In the genomic region with DNA sequence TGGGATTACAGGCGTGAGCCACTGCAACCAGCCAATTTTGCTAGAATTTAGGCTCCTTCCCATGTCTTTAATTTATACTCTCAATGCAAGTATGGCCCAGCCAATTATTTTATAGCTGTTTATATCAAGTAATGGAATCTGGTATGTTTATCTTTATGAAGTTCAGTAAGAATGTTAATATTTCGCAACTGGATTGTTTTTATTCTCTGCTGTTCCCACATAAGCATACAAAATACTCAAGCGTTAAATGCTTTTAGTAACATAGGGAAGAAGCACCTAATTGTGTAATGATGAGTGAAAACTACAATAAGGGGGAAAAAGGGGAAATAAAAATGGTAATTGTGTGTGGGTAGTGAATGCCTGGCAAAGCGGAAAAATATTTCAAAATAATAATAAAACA, we compare ENCODE assay signal across 1 cellular context.
TF ChIP-seq lines count a peak whose summit lies in the region.

No MANE protein-coding gene starts in this region.

TF ChIP-seq in GM23338, 12 proteins besides CTCF, POLR2A, EP300 and RAD21:
- TF ChIP-seq ZNF331 (CRISPR knock-in tag; IDR thresholded peaks at IDR 0.05; ENCODE audit: low read depth), result no peak
- TF ChIP-seq JUNB (IDR thresholded peaks at IDR 0.05; ENCODE audit: unreplicated experiment), result no peak
- no peak for TF ChIP-seq POLR2AphosphoS5 (IDR thresholded peaks at IDR 0.05; ENCODE audit: low read depth)
- no peak for TF ChIP-seq STAT1 (IDR thresholded peaks at IDR 0.05; ENCODE audit: unreplicated experiment)
- TF ChIP-seq REST (IDR thresholded peaks at IDR 0.05; ENCODE audit: unreplicated experiment), result no peak
- TF ChIP-seq NANOG (IDR thresholded peaks at IDR 0.05; ENCODE audit: borderline replicate concordance), result no peak
- no peak for TF ChIP-seq EZH2 (IDR thresholded peaks at IDR 0.05; ENCODE audit: low read depth, unreplicated experiment)
- no peak for TF ChIP-seq ZNF114 (CRISPR knock-in tag; IDR thresholded peaks at IDR 0.05)
- no peak for TF ChIP-seq ETS1 (IDR thresholded peaks at IDR 0.05)
- no peak for TF ChIP-seq EZH2phosphoT487 (IDR thresholded peaks at IDR 0.05; ENCODE audit: unreplicated experiment)
- TF ChIP-seq, protein P1, sequence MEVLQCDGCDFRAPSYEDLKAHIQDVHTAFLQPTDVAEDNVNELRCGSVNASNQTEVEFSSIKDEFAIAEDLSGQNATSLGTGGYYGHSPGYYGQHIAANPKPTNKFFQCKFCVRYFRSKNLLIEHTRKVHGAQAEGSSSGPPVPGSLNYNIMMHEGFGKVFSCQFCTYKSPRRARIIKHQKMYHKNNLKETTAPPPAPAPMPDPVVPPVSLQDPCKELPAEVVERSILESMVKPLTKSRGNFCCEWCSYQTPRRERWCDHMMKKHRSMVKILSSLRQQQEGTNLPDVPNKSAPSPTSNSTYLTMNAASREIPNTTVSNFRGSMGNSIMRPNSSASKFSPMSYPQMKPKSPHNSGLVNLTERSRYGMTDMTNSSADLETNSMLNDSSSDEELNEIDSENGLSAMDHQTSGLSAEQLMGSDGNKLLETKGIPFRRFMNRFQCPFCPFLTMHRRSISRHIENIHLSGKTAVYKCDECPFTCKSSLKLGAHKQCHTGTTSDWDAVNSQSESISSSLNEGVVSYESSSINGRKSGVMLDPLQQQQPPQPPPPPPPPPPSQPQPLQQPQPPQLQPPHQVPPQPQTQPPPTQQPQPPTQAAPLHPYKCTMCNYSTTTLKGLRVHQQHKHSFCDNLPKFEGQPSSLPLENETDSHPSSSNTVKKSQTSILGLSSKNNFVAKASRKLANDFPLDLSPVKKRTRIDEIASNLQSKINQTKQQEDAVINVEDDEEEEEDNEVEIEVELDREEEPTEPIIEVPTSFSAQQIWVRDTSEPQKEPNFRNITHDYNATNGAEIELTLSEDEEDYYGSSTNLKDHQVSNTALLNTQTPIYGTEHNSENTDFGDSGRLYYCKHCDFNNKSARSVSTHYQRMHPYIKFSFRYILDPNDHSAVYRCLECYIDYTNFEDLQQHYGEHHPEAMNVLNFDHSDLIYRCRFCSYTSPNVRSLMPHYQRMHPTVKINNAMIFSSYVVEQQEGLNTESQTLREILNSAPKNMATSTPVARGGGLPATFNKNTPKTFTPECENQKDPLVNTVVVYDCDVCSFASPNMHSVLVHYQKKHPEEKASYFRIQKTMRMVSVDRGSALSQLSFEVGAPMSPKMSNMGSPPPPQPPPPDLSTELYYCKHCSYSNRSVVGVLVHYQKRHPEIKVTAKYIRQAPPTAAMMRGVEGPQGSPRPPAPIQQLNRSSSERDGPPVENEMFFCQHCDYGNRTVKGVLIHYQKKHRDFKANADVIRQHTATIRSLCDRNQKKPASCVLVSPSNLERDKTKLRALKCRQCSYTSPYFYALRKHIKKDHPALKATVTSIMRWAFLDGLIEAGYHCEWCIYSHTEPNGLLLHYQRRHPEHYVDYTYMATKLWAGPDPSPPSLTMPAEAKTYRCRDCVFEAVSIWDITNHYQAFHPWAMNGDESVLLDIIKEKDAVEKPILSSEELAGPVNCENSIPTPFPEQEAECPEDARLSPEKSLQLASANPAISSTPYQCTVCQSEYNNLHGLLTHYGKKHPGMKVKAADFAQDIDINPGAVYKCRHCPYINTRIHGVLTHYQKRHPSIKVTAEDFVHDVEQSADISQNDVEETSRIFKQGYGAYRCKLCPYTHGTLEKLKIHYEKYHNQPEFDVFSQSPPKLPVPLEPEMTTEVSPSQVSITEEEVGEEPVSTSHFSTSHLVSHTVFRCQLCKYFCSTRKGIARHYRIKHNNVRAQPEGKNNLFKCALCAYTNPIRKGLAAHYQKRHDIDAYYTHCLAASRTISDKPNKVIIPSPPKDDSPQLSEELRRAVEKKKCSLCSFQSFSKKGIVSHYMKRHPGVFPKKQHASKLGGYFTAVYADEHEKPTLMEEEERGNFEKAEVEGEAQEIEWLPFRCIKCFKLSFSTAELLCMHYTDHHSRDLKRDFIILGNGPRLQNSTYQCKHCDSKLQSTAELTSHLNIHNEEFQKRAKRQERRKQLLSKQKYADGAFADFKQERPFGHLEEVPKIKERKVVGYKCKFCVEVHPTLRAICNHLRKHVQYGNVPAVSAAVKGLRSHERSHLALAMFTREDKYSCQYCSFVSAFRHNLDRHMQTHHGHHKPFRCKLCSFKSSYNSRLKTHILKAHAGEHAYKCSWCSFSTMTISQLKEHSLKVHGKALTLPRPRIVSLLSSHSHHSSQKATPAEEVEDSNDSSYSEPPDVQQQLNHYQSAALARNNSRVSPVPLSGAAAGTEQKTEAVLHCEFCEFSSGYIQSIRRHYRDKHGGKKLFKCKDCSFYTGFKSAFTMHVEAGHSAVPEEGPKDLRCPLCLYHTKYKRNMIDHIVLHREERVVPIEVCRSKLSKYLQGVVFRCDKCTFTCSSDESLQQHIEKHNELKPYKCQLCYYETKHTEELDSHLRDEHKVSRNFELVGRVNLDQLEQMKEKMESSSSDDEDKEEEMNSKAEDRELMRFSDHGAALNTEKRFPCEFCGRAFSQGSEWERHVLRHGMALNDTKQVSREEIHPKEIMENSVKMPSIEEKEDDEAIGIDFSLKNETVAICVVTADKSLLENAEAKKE (CRISPR knock-in tag; IDR thresholded peaks at IDR 0.05), result no peak
- TF ChIP-seq CREB1 (CRISPR knock-in tag; IDR thresholded peaks at IDR 0.05; ENCODE audit: low read depth), result no peak
